ENCODE assay signal across 25 cellular contexts in the genomic region with DNA sequence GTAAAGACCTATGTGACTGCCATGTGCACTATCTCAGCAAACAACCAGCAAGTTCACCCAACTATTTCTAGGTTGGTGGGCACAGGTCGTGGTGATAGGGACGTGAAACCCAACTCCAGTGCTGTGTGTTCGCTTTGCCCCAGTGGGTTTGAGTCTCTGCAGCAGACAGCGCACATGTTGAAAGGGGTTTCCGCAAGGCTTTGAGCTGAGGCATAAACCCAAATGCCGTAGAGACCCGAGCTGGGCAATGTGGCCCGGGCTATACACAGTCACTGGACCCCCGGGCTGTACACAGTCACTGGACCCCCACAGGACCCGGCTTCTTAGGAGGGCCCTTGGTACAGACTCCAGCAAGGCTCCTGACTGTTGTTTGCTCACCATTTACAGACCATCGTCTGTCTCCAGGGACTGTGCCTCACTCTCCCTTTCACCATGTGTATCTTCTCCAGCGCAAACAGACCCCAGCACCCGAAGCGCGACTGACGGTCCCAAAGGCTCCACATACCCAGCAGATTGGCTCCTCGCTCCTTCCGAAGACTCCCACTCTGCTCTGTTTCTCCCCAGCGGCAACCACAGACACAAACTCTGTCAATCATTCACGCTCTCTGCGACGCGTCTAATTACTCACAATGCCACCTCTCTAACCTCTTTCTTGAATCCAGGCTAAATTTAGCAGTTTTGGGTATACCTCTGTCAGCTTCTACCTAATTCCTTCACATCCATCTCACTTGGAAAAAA. TPM values are rescaled to one million over a fixed set of nuclear protein-coding genes. Genes with fewer than 3 reads are reported as not detected.
DNase-seq lines count a peak whose midpoint lies in the region; ATAC-seq and TF ChIP-seq lines count a peak whose summit lies in the region.
"Had no signal": no experiment of that assay in that cellular context is flagged by ENCODE, and none has a peak within 500 bp of the region (broad histone marks: within the 10 kb centered on the region; RNA-seq: fewer than 3 reads in every experiment).

No MANE protein-coding gene starts in this region.

- no peak overlapping the region for H2BK5ac ChIP-seq in mesendoderm (ENCODE audit: low read length)

- intact Hi-C loops in activated CD4-positive, alpha-beta T cell treated with anti-CD3 and anti-CD28 coated beads, Interleukin-2, amount 10 ng/mL, durations not matched to agents 24 days and 14 days (cut with micrococcal nuclease), result no loop called here
- intact Hi-C loops in prostate gland (cut with DNase I), result no loop called here

- H3K18ac ChIP-seq in mesendoderm (ENCODE audit: low read length), result no peak overlapping the region

- H3K4ac ChIP-seq in mesendoderm (ENCODE audit: low read depth, low read length), result no peak overlapping the region

- no peaks in the 10 kb centered on the region for H3K36me3 ChIP-seq in endodermal cell (ENCODE audit: control insufficient read depth, insufficient read depth, low read length)
- no peaks in the 10 kb centered on the region for H3K36me3 ChIP-seq in lung (ENCODE audit: control insufficient read depth in 2 of 2, insufficient read depth in 2 of 2, low read length in 2 of 2)
- no peaks in the 10 kb centered on the region for H3K36me3 ChIP-seq in smooth muscle cell (ENCODE audit: low read depth)
- H3K36me3 ChIP-seq in prostate gland, result no peaks in the 10 kb centered on the region
- no peaks in the 10 kb centered on the region for H3K36me3 ChIP-seq in mesendoderm (ENCODE audit: control insufficient read depth, insufficient read depth, low read length)
- H3K36me3 ChIP-seq: ascending aorta, pancreas had no signal

- no peak overlapping the region for H4K8ac ChIP-seq in mesendoderm (ENCODE audit: low read depth, low read length)

- H4K20me1 ChIP-seq in smooth muscle cell (ENCODE audit: low read depth), result no peaks in the 10 kb centered on the region

- no peak overlapping the region for H3K27ac ChIP-seq in endodermal cell (ENCODE audit: low read depth, low read length)
- H3K27ac ChIP-seq in lung (ENCODE audit: low read depth in 1 of 2, low read length in 1 of 2), result peak overlapping the region; percentile 12 to 32
- no peak overlapping the region for H3K27ac ChIP-seq in smooth muscle cell (ENCODE audit: low read depth)
- H3K27ac ChIP-seq in prostate gland, result no peak overlapping the region
- no peak overlapping the region for H3K27ac ChIP-seq in mesendoderm (ENCODE audit: low read depth, low read length)
- H3K27ac ChIP-seq: ascending aorta, pancreas had no signal

- no peaks in the 10 kb centered on the region for H3K79me2 ChIP-seq in smooth muscle cell (ENCODE audit: low read depth)
- no peaks in the 10 kb centered on the region for H3K79me2 ChIP-seq in mesendoderm (ENCODE audit: control insufficient read depth, insufficient read depth, low read length)

- 91 to 96% methylated on average over 19 to 23 of the region's 23 CpGs for WGBS in endodermal cell (ENCODE audit: insufficient coverage in 1 of 2, insufficient read length in 1 of 2), 2 experiments
- WGBS in lung, 2 donors, result 89 to 94% methylated on average over 23 of the region's 23 CpGs
- 89% methylated on average over 23 of the region's 23 CpGs for WGBS in smooth muscle cell (ENCODE audit: low lambda C conversion rate)
- 89% methylated on average over 23 of the region's 23 CpGs for WGBS in prostate gland
- no CpG with 5 or more reads among the region's 23 CpGs for WGBS in mesendoderm (ENCODE audit: extremely low coverage, insufficient coverage, low lambda C conversion rate)

- ATAC-seq in lung (ENCODE audit: insufficient read depth, low FRiP score), result no peak
- ATAC-seq: activated CD8-positive, alpha-beta T cell treated with anti-CD3 and anti-CD28 coated beads for 36 hours; HCT116 had no signal

- H3K9me3 ChIP-seq in endodermal cell (ENCODE audit: control insufficient read depth, low read length) (no peaks in the 10 kb centered on the region), lung (ENCODE audit: control insufficient read depth in 2 of 2, insufficient read depth in 1 of 2, low read length in 1 of 2) (no peaks in the 10 kb centered on the region), smooth muscle cell (replicated peaks; ENCODE audit: low read depth) (no peaks in the 10 kb centered on the region), prostate gland (no peaks in the 10 kb centered on the region)
- H3K9me3 ChIP-seq: ascending aorta, pancreas, SK-N-SH had no signal

- no peak for TF ChIP-seq POLR2A in prostate gland (IDR thresholded peaks at IDR 0.05)

- no peak overlapping the region for H3K56ac ChIP-seq in mesendoderm (ENCODE audit: low read length)

- no peak overlapping the region for H3K4me3 ChIP-seq in endodermal cell (ENCODE audit: low read length)
- H3K4me3 ChIP-seq in lung, result no peak overlapping the region
- no peak overlapping the region for H3K4me3 ChIP-seq in smooth muscle cell
- H3K4me3 ChIP-seq in prostate gland, result no peak overlapping the region
- no peak overlapping the region for H3K4me3 ChIP-seq in mesendoderm (ENCODE audit: low read length)
- H3K4me3 ChIP-seq: ascending aorta, pancreas had no signal

- H3K4me1 ChIP-seq in endodermal cell (ENCODE audit: control insufficient read depth, insufficient read depth, low read length) (no peaks in the 10 kb centered on the region), lung (ENCODE audit: control insufficient read depth in 2 of 2, insufficient read depth in 2 of 2, low read length in 2 of 2) (peaks cover 7 to 12% of the 10 kb centered on the region in 2 donors), smooth muscle cell (ENCODE audit: low read depth) (peaks cover under 1% of the 10 kb centered on the region), prostate gland (replicated peaks) (no peaks in the 10 kb centered on the region), mesendoderm (ENCODE audit: control insufficient read depth, low read depth, low read length) (peaks cover under 1% of the 10 kb centered on the region)
- H3K4me1 ChIP-seq: ascending aorta, pancreas had no signal

- peaks cover under 1% of the 10 kb centered on the region for H3K9me3 Mint-ChIP-seq in activated CD4-positive, alpha-beta T cell treated with anti-CD3 and anti-CD28 coated beads, Interleukin-2, amount 10 ng/mL, durations not matched to agents 24 days and 14 days
- H3K9me3 Mint-ChIP-seq in endodermal cell, result no peaks in the 10 kb centered on the region
- H3K9me3 Mint-ChIP-seq: activated CD8-positive, alpha-beta T cell treated with anti-CD3 and anti-CD28 coated beads for 36 hours; activated T-cell treated with anti-CD3 and anti-CD28 coated beads, Interleukin-2, amount 50 U/mL, for 24 hours; central memory CD8-positive, alpha-beta T cell; naive B cell; T-helper 2 cell treated with Interferon-gamma antibody and Interleukin-4, amounts not matched to agents 5 μg/mL and 100 μg/mL, for 36 hours had no signal

- no peak for DNase-seq in activated CD4-positive, alpha-beta T cell treated with anti-CD3 and anti-CD28 coated beads, Interleukin-2, amount 10 ng/mL, durations not matched to agents 24 days and 14 days
- no peak for DNase-seq in activated CD4-positive, alpha-beta T cell treated with anti-CD3 and anti-CD28 coated beads for 1 hour
- DNase-seq in endodermal cell, result peak; percentile 34
- DNase-seq in lung (ENCODE audit: low spot score), result no peak
- DNase-seq in smooth muscle cell (lab: John Stamatoyannopoulos, UW; ENCODE audit: unreplicated experiment), result no peak
- DNase-seq in D341Med (ENCODE audit: low spot score), result no peak
- no peak for DNase-seq in prostate gland (ENCODE audit: low spot score)
- DNase-seq in mesendoderm, result no peak
- DNase-seq: activated CD4-positive, CD25-positive, alpha-beta regulatory T cell; activated CD8-positive, alpha-beta T cell treated with anti-CD3 and anti-CD28 coated beads for 36 hours; activated naive CD4-positive, alpha-beta T cell treated with anti-CD3 and anti-CD28 coated beads, Interleukin-2, amount 10 ng/mL, durations not matched to agents 7 days and 5 days; activated T-cell treated with anti-CD3 and anti-CD28 coated beads, Interleukin-2, amount 50 U/mL, for 24 hours; Calu3; erythroblast; naive B cell; NCI-H1092 treated with DMSO at 0.1 percent for 48 hours; NCI-H2081; NCI-H510A; pancreas; SK-N-SH had no signal

- H3K4me2 ChIP-seq in smooth muscle cell, result peak overlapping the region; percentile 50
- no peak overlapping the region for H3K4me2 ChIP-seq in mesendoderm (ENCODE audit: low read length)
- H3K4me2 ChIP-seq: SK-N-SH had no signal

- H3K4me3 Mint-ChIP-seq in activated CD4-positive, alpha-beta T cell treated with anti-CD3 and anti-CD28 coated beads, Interleukin-2, amount 10 ng/mL, durations not matched to agents 24 days and 14 days, result no peak overlapping the region
- no peak overlapping the region for H3K4me3 Mint-ChIP-seq in endodermal cell
- H3K4me3 Mint-ChIP-seq: activated CD8-positive, alpha-beta T cell treated with anti-CD3 and anti-CD28 coated beads for 36 hours; activated naive CD4-positive, alpha-beta T cell treated with anti-CD3 and anti-CD28 coated beads, Interleukin-2, amount 10 ng/mL, durations not matched to agents 7 days and 5 days; activated T-cell treated with anti-CD3 and anti-CD28 coated beads, Interleukin-2, amount 50 U/mL, for 24 hours; B cell; central memory CD8-positive, alpha-beta T cell; naive B cell; T-helper 2 cell treated with Interferon-gamma antibody and Interleukin-4, amounts not matched to agents 5 μg/mL and 100 μg/mL, for 36 hours had no signal

- H3K27me3 ChIP-seq in endodermal cell (ENCODE audit: control insufficient read depth, insufficient read depth, low read length, poor library complexity, severe bottlenecking) (no peaks in the 10 kb centered on the region), lung (ENCODE audit: control insufficient read depth, insufficient read depth) (no peaks in the 10 kb centered on the region), smooth muscle cell (ENCODE audit: low read depth) (no peaks in the 10 kb centered on the region), prostate gland (replicated peaks; ENCODE audit: insufficient read depth) (no peaks in the 10 kb centered on the region), mesendoderm (ENCODE audit: insufficient read depth, low read length, poor library complexity) (no peaks in the 10 kb centered on the region)
- H3K27me3 ChIP-seq: ascending aorta, pancreas had no signal

- no peaks in the 10 kb centered on the region for H3K79me1 ChIP-seq in mesendoderm (ENCODE audit: low read length)

- H3F3A ChIP-seq in smooth muscle cell (ENCODE audit: low read depth), result peaks cover 7% of the 10 kb centered on the region

- no peak overlapping the region for H3K23ac ChIP-seq in mesendoderm (ENCODE audit: low read length)

- H2AK5ac ChIP-seq in mesendoderm (ENCODE audit: low read length), result no peak overlapping the region

- H3K36me3 Mint-ChIP-seq in activated CD4-positive, alpha-beta T cell treated with anti-CD3 and anti-CD28 coated beads, Interleukin-2, amount 10 ng/mL, durations not matched to agents 24 days and 14 days (ENCODE audit: low read depth), result peaks cover under 1% of the 10 kb centered on the region
- no peaks in the 10 kb centered on the region for H3K36me3 Mint-ChIP-seq in endodermal cell (ENCODE audit: low read depth)
- H3K36me3 Mint-ChIP-seq: naive B cell had no signal

- no peak overlapping the region for H2BK15ac ChIP-seq in mesendoderm (replicated peaks; ENCODE audit: low read depth)

- no peak overlapping the region for H2BK120ac ChIP-seq in mesendoderm (ENCODE audit: low read depth, low read length)

- H3K4me1 Mint-ChIP-seq in activated CD4-positive, alpha-beta T cell treated with anti-CD3 and anti-CD28 coated beads, Interleukin-2, amount 10 ng/mL, durations not matched to agents 24 days and 14 days, result peaks cover 36% of the 10 kb centered on the region
- peaks cover 23% of the 10 kb centered on the region for H3K4me1 Mint-ChIP-seq in endodermal cell
- H3K4me1 Mint-ChIP-seq: B cell; central memory CD8-positive, alpha-beta T cell had no signal

- no peak for TF ChIP-seq CTCF in endodermal cell (conservative IDR thresholded peaks at IDR 0.05)
- no peak for TF ChIP-seq CTCF in lung (IDR thresholded peaks at IDR 0.05; ENCODE audit: control extremely low read depth, extremely low read depth)
- no peak for TF ChIP-seq CTCF in smooth muscle cell (IDR thresholded peaks at IDR 0.05; ENCODE audit: borderline replicate concordance, insufficient read depth, poor library complexity, severe bottlenecking)
- no peak for TF ChIP-seq CTCF in prostate gland (IDR thresholded peaks at IDR 0.05)

- H3K9ac ChIP-seq in endodermal cell (ENCODE audit: extremely low read depth, low read length, poor library complexity, severe bottlenecking) (no peak overlapping the region), smooth muscle cell (ENCODE audit: low read depth) (no peak overlapping the region), mesendoderm (ENCODE audit: low read length) (no peak overlapping the region)
- H3K9ac ChIP-seq: SK-N-SH had no signal

- peak overlapping the region; percentile 2 for H3K27ac Mint-ChIP-seq in activated CD4-positive, alpha-beta T cell treated with anti-CD3 and anti-CD28 coated beads, Interleukin-2, amount 10 ng/mL, durations not matched to agents 24 days and 14 days
- no peak overlapping the region for H3K27ac Mint-ChIP-seq in endodermal cell
- H3K27ac Mint-ChIP-seq: activated CD8-positive, alpha-beta T cell treated with anti-CD3 and anti-CD28 coated beads for 36 hours; activated naive CD4-positive, alpha-beta T cell treated with anti-CD3 and anti-CD28 coated beads, Interleukin-2, amount 10 ng/mL, durations not matched to agents 7 days and 5 days; activated T-cell treated with anti-CD3 and anti-CD28 coated beads, Interleukin-2, amount 50 U/mL, for 24 hours; B cell; naive B cell; T-helper 2 cell treated with Interferon-gamma antibody and Interleukin-4, amounts not matched to agents 5 μg/mL and 100 μg/mL, for 36 hours had no signal

- H2AFZ ChIP-seq in smooth muscle cell (ENCODE audit: low read depth), result peak overlapping the region; percentile 40

- no peaks in the 10 kb centered on the region for H3K27me3 Mint-ChIP-seq in activated CD4-positive, alpha-beta T cell treated with anti-CD3 and anti-CD28 coated beads, Interleukin-2, amount 10 ng/mL, durations not matched to agents 24 days and 14 days
- no peaks in the 10 kb centered on the region for H3K27me3 Mint-ChIP-seq in endodermal cell (ENCODE audit: insufficient read depth)

- no peak overlapping the region for H4K5ac ChIP-seq in mesendoderm (ENCODE audit: low read length)

RNA-seq across cellular contexts. Expression of gene PCSK6, which starts 31.2 kb away (rescaled TPM):
- 4.7 and 5.4 TPM in 2 replicates for total RNA-seq in activated CD4-positive, alpha-beta T cell treated with anti-CD3 and anti-CD28 coated beads, Interleukin-2, amount 10 ng/mL, durations not matched to agents 24 days and 14 days
- total RNA-seq in endodermal cell (1 to 10 TPM; 6.6 to 9.8 TPM), lung (10 to 100 TPM; 11.7 to 41.0 TPM), smooth muscle cell (17.5 and 21.2 TPM in 2 replicates), prostate gland (10 to 100 TPM in 1 of 2 donors, 1 to 10 TPM in 1; 4.4 to 84.1 TPM)
- polyA plus RNA-seq in endodermal cell (2013, experiment 1 of 2), result 4.2 TPM
- polyA plus RNA-seq in endodermal cell (2013, experiment 2 of 2), result 4.7 TPM
- polyA plus RNA-seq in lung (1 to 10 TPM; 4.6 to 5.2 TPM), smooth muscle cell (17.4 and 17.5 TPM in 2 replicates)
- 1.8 TPM for polyA plus RNA-seq in mesendoderm (2013, experiment 1 of 2)
- polyA plus RNA-seq in mesendoderm (2013, experiment 2 of 2), result 2.3 TPM

Comparison
In these comparisons a context has a peak if more than half of its experiments do, and no peak if none do; other contexts are left out.
1. H3K27ac ChIP-seq: peak in lung (2 of 2); none in endodermal cell (single experiment), smooth muscle cell (single experiment), prostate gland (0 of 2) and mesendoderm (single experiment).